16 cellular contexts compared by ENCODE assay signal in genomic region chr17:74599531-74599939, GRCh38. TPM values are rescaled to one million over a fixed set of nuclear protein-coding genes. Genes with fewer than 3 reads are reported as not detected.
DNase-seq lines count a peak whose midpoint lies in the region; TF ChIP-seq lines count a peak whose summit lies in the region.
"Had no signal": no experiment of that assay in that cellular context is flagged by ENCODE, and none has a peak within 500 bp of the region (broad histone marks: within the 10 kb centered on the region; RNA-seq: fewer than 3 reads in every experiment).

No MANE protein-coding gene starts in this region.

- no peaks in the 10 kb centered on the region for H3K36me3 ChIP-seq in breast epithelium
- no peaks in the 10 kb centered on the region for H3K36me3 ChIP-seq in tibial artery
- no peaks in the 10 kb centered on the region for H3K36me3 ChIP-seq in CD4-positive, alpha-beta memory T cell (ENCODE audit: insufficient read depth, low read length)
- H3K36me3 ChIP-seq: esophagus muscularis mucosa had no signal

- peak overlapping the region; percentile 36 for H3K27ac Mint-ChIP-seq in MCF 10A (ENCODE audit: low read depth, unreplicated experiment)
- peak overlapping the region; percentile 86 for H3K27ac Mint-ChIP-seq in glutamatergic neuron (ENCODE audit: unreplicated experiment)
- H3K27ac Mint-ChIP-seq in CD4-positive, alpha-beta memory T cell = no peak overlapping the region
- H3K27ac Mint-ChIP-seq in activated naive CD4-positive, alpha-beta T cell treated with anti-CD3 and anti-CD28 coated beads for 36 hours = no peak overlapping the region

- H3K4me1 Mint-ChIP-seq in MCF 10A (ENCODE audit: insufficient read depth, unreplicated experiment) (peaks cover 29% of the 10 kb centered on the region), glutamatergic neuron (ENCODE audit: low read depth, unreplicated experiment) (peaks cover 43% of the 10 kb centered on the region)
- H3K4me1 Mint-ChIP-seq in CD4-positive, alpha-beta memory T cell = peaks cover 5 to 10% (median 7%) of the 10 kb centered on the region in 4 donors
- peaks cover 20% of the 10 kb centered on the region for H3K4me1 Mint-ChIP-seq in activated naive CD4-positive, alpha-beta T cell treated with anti-CD3 and anti-CD28 coated beads for 36 hours (ENCODE audit: low read depth)

- POLR2A ChIA-PET in MCF 10A (lab: Yijun Ruan, JAX) = interaction anchor here (0.7 to 1.2 kb wide), 4 partner anchors 25 to 168 kb away, joined by 3 to 4 read pairs (median 3); no protein-coding TSS in a partner anchor
- POLR2A ChIA-PET in CD4-positive, alpha-beta memory T cell (lab: Charles Lee; ENCODE audit: partially characterized antibody) = no interaction called here

- intact Hi-C loops in MCF 10A (cut with micrococcal nuclease) = no loop called here
- intact Hi-C loops in breast epithelium (cut with DNase I; ENCODE audit: low total_unique reads) = no loop called here
- intact Hi-C loops in tibial artery (cut with DNase I; ENCODE audit: low total_unique reads) = no loop called here
- intact Hi-C loops in CD4-positive, alpha-beta memory T cell (cut with micrococcal nuclease) = no loop called here
- intact Hi-C loops in activated naive CD4-positive, alpha-beta T cell treated with anti-CD3 and anti-CD28 coated beads for 36 hours (cut with micrococcal nuclease) = no loop called here

- H3K27ac ChIP-seq in breast epithelium = no peak overlapping the region
- no peak overlapping the region for H3K27ac ChIP-seq in tibial artery
- H3K27ac ChIP-seq in CD4-positive, alpha-beta memory T cell (ENCODE audit: low read depth, low read length) = no peak overlapping the region
- H3K27ac ChIP-seq: esophagus muscularis mucosa had no signal

- H3K36me3 Mint-ChIP-seq in MCF 10A (ENCODE audit: insufficient read depth, unreplicated experiment) = no peaks in the 10 kb centered on the region
- H3K36me3 Mint-ChIP-seq in glutamatergic neuron (ENCODE audit: unreplicated experiment) = peaks cover 5% of the 10 kb centered on the region
- H3K36me3 Mint-ChIP-seq in CD4-positive, alpha-beta memory T cell = no peaks in the 10 kb centered on the region
- no peaks in the 10 kb centered on the region for H3K36me3 Mint-ChIP-seq in activated naive CD4-positive, alpha-beta T cell treated with anti-CD3 and anti-CD28 coated beads for 36 hours (ENCODE audit: low read depth)

- DNase-seq in MCF 10A (ENCODE audit: unreplicated experiment) = peak; percentile 43
- no peak for DNase-seq in breast epithelium (ENCODE audit: low spot score in 2 of 2)
- DNase-seq in SIG-M5 (lab: John Stamatoyannopoulos, UW) = peak; percentile 46
- peak; percentile 50 for DNase-seq in glutamatergic neuron
- DNase-seq in tibial artery = peak; percentile 50 to 62
- no peak for DNase-seq in CD4-positive, alpha-beta memory T cell
- no peak for DNase-seq in HT-29 (ENCODE audit: low spot score)
- no peak for DNase-seq in activated naive CD4-positive, alpha-beta T cell treated with anti-CD3 and anti-CD28 coated beads for 36 hours
- DNase-seq: ACHN; activated CD8-positive, alpha-beta memory T cell treated with anti-CD3 and anti-CD28 coated beads, Interleukin-2, amount 50 U/mL, for 48 hours; DMS53; NCI-H774 had no signal

- H3K9me3 Mint-ChIP-seq in MCF 10A (ENCODE audit: unreplicated experiment) (no peaks in the 10 kb centered on the region), glutamatergic neuron (ENCODE audit: unreplicated experiment) (peaks cover 17% of the 10 kb centered on the region)
- no peaks in the 10 kb centered on the region for H3K9me3 Mint-ChIP-seq in CD4-positive, alpha-beta memory T cell
- no peaks in the 10 kb centered on the region for H3K9me3 Mint-ChIP-seq in activated naive CD4-positive, alpha-beta T cell treated with anti-CD3 and anti-CD28 coated beads for 36 hours

- no peaks in the 10 kb centered on the region for H3K4me1 ChIP-seq in breast epithelium
- H3K4me1 ChIP-seq in tibial artery = no peaks in the 10 kb centered on the region
- no peaks in the 10 kb centered on the region for H3K4me1 ChIP-seq in CD4-positive, alpha-beta memory T cell (ENCODE audit: insufficient read depth, low read length)
- H3K4me1 ChIP-seq: esophagus muscularis mucosa had no signal

- TF ChIP-seq CTCF in MCF 10A (IDR thresholded peaks at IDR 0.05; ENCODE audit: unreplicated experiment) (no peak), breast epithelium (IDR thresholded peaks at IDR 0.05) (no peak), glutamatergic neuron (IDR thresholded peaks at IDR 0.05; ENCODE audit: partially characterized antibody, unreplicated experiment) (no peak), tibial artery (IDR thresholded peaks at IDR 0.05) (no peak)

- H3K27me3 ChIP-seq in breast epithelium (peaks cover 0 to 33% of the 10 kb centered on the region in 2 donors), tibial artery (peaks cover 0 to 18% of the 10 kb centered on the region in 2 donors)
- no peaks in the 10 kb centered on the region for H3K27me3 ChIP-seq in CD4-positive, alpha-beta memory T cell (ENCODE audit: insufficient read depth, low read length)

- H3K9me3 ChIP-seq in breast epithelium (no peaks in the 10 kb centered on the region), tibial artery (no peaks in the 10 kb centered on the region)
- no peaks in the 10 kb centered on the region for H3K9me3 ChIP-seq in CD4-positive, alpha-beta memory T cell (ENCODE audit: control insufficient read depth in 1 of 2, low read length in 2 of 2)
- H3K9me3 ChIP-seq: esophagus muscularis mucosa had no signal

- no peak overlapping the region for H3K4me3 ChIP-seq in breast epithelium
- H3K4me3 ChIP-seq in tibial artery = no peak overlapping the region
- H3K4me3 ChIP-seq in CD4-positive, alpha-beta memory T cell (ENCODE audit: low read length in 2 of 2) = no peak overlapping the region
- H3K4me3 ChIP-seq: esophagus muscularis mucosa, lung had no signal

- CTCF ChIA-PET in MCF 10A (lab: Yijun Ruan, JAX) = interaction anchor here (0.9 to 1.1 kb wide), 2 partner anchors 13 to 142 kb away, joined by 3 to 5 read pairs; no protein-coding TSS in a partner anchor
- CTCF ChIA-PET in CD4-positive, alpha-beta memory T cell (lab: Charles Lee; ENCODE audit: partially characterized antibody) = no interaction called here
- CTCF ChIA-PET in activated naive CD4-positive, alpha-beta T cell treated with anti-CD3 and anti-CD28 coated beads for 36 hours (lab: Charles Lee) = no interaction called here

- H3K27me3 Mint-ChIP-seq in MCF 10A (ENCODE audit: insufficient read depth, unreplicated experiment) = no peaks in the 10 kb centered on the region
- H3K27me3 Mint-ChIP-seq in glutamatergic neuron (ENCODE audit: unreplicated experiment) = peaks cover 16% of the 10 kb centered on the region
- H3K27me3 Mint-ChIP-seq in CD4-positive, alpha-beta memory T cell = peaks cover 18 to 39% of the 10 kb centered on the region in 2 donors
- H3K27me3 Mint-ChIP-seq in activated naive CD4-positive, alpha-beta T cell treated with anti-CD3 and anti-CD28 coated beads for 36 hours (ENCODE audit: low read depth) = peaks cover 4% of the 10 kb centered on the region

- no TSS peak for BruUV-seq in MCF 10A (replicated peaks; lab: Mats Ljungman, UMichigan)

- TF ChIP-seq POLR2A in breast epithelium (IDR thresholded peaks at IDR 0.05) = no peak

- H3K4me3 Mint-ChIP-seq in MCF 10A (ENCODE audit: unreplicated experiment) (no peak overlapping the region), glutamatergic neuron (ENCODE audit: unreplicated experiment) (no peak overlapping the region)
- H3K4me3 Mint-ChIP-seq in CD4-positive, alpha-beta memory T cell = no peak overlapping the region
- no peak overlapping the region for H3K4me3 Mint-ChIP-seq in activated naive CD4-positive, alpha-beta T cell treated with anti-CD3 and anti-CD28 coated beads for 36 hours

RNA-seq across cellular contexts. Expression of gene CD300LD, which starts 7.5 kb away (rescaled TPM):
- not detected in 2 replicates for total RNA-seq in MCF 10A (2022)
- total RNA-seq in breast epithelium = not detected
- not detected for total RNA-seq in glutamatergic neuron (ENCODE audit: unreplicated experiment)
- total RNA-seq in CD4-positive, alpha-beta memory T cell = not detected
- not detected for polyA plus RNA-seq in CD4-positive, alpha-beta memory T cell
- not detected in 2 replicates for total RNA-seq in HT-29 (2014; rRNA removed; shearing (Covaris generic))
- not detected for total RNA-seq in activated naive CD4-positive, alpha-beta T cell treated with anti-CD3 and anti-CD28 coated beads for 36 hours
- total RNA-seq: chondrocyte, esophagus muscularis mucosa, osteoblast had no signal

RNA-seq across cellular contexts. Expression of gene CD300E, which starts 24.0 kb away (rescaled TPM):
- total RNA-seq in MCF 10A (2022) = not detected in 2 replicates
- total RNA-seq in breast epithelium = under 1 TPM; under 0.01 to 0.32 (median 0.29) TPM
- total RNA-seq in glutamatergic neuron (ENCODE audit: unreplicated experiment) = not detected
- total RNA-seq in CD4-positive, alpha-beta memory T cell = not detected
- not detected for polyA plus RNA-seq in CD4-positive, alpha-beta memory T cell
- total RNA-seq in HT-29 (2014; rRNA removed; shearing (Covaris generic)) = not detected in 2 replicates
- total RNA-seq in activated naive CD4-positive, alpha-beta T cell treated with anti-CD3 and anti-CD28 coated beads for 36 hours = not detected
- total RNA-seq: chondrocyte had no signal

RNA-seq across cellular contexts. Expression of gene CD300H, which starts 32.2 kb away (rescaled TPM):
- total RNA-seq in MCF 10A (2022) (not detected in 2 replicates), breast epithelium (1 to 10 TPM in 1 of 3 donors, not detected in 2; 1.5 TPM), glutamatergic neuron (ENCODE audit: unreplicated experiment) (not detected)
- not detected for total RNA-seq in CD4-positive, alpha-beta memory T cell
- polyA plus RNA-seq in CD4-positive, alpha-beta memory T cell = not detected
- not detected in 2 replicates for total RNA-seq in HT-29 (2014; rRNA removed; shearing (Covaris generic))
- total RNA-seq in activated naive CD4-positive, alpha-beta T cell treated with anti-CD3 and anti-CD28 coated beads for 36 hours = not detected
- total RNA-seq: chondrocyte, esophagus muscularis mucosa, osteoblast had no signal

RNA-seq across cellular contexts. Expression of gene CD300C, which starts 53.6 kb away (rescaled TPM):
- total RNA-seq in MCF 10A (2022) (not detected in 2 replicates), breast epithelium (1 to 10 TPM in 1 of 3 donors, under 1 TPM in 2; 0.33 to 2.1 (median 0.59) TPM), glutamatergic neuron (ENCODE audit: unreplicated experiment) (not detected)
- not detected for total RNA-seq in CD4-positive, alpha-beta memory T cell
- polyA plus RNA-seq in CD4-positive, alpha-beta memory T cell = not detected
- 0.48 and 0.68 TPM in 2 replicates for total RNA-seq in HT-29 (2014; rRNA removed; shearing (Covaris generic))
- not detected for total RNA-seq in activated naive CD4-positive, alpha-beta T cell treated with anti-CD3 and anti-CD28 coated beads for 36 hours
- total RNA-seq: chondrocyte, osteoblast had no signal

Comparison
In these comparisons a context has a peak if more than half of its experiments do, and no peak if none do; other contexts are left out.
1. DNase-seq: peak in MCF 10A (single experiment), SIG-M5 (single experiment), glutamatergic neuron (single experiment) and tibial artery (2 of 2); none in breast epithelium (0 of 2), CD4-positive, alpha-beta memory T cell (0 of 5), HT-29 (single experiment) and activated naive CD4-positive, alpha-beta T cell treated with anti-CD3 and anti-CD28 coated beads for 36 hours (single experiment).
2. H3K27ac Mint-ChIP-seq: peak in MCF 10A (single experiment) and glutamatergic neuron (single experiment); none in CD4-positive, alpha-beta memory T cell (0 of 7) and activated naive CD4-positive, alpha-beta T cell treated with anti-CD3 and anti-CD28 coated beads for 36 hours (single experiment).